Comparison of ENCODE assay signal across 8 cellular contexts in genomic region chr1:110136911-110137310, GRCh38. TPM values are rescaled to one million over a fixed set of nuclear protein-coding genes. Genes with fewer than 3 reads are reported as not detected.
DNase-seq lines count a peak whose midpoint lies in the region; TF ChIP-seq lines count a peak whose summit lies in the region.
"Had no signal": no experiment of that assay in that cellular context is flagged by ENCODE, and none has a peak within 500 bp of the region (broad histone marks: within the 10 kb centered on the region; RNA-seq: fewer than 3 reads in every experiment).

No MANE protein-coding gene starts in this region.

- H3K27me3 Mint-ChIP-seq in progenitor cell of endocrine pancreas = peaks cover 59% of the 10 kb centered on the region

- H3K9me3 Mint-ChIP-seq in progenitor cell of endocrine pancreas (ENCODE audit: low read depth) = peaks cover 4% of the 10 kb centered on the region

- TF ChIP-seq CTCF in progenitor cell of endocrine pancreas (IDR thresholded peaks at IDR 0.05; ENCODE audit: unreplicated experiment) = no peak

- H3K4me3 Mint-ChIP-seq in progenitor cell of endocrine pancreas (ENCODE audit: low read depth) = no peak overlapping the region

- CTCF ChIA-PET in HEK293T (lab: Yijun Ruan, JAX) = no interaction called here

- H3K4me1 Mint-ChIP-seq in progenitor cell of endocrine pancreas (ENCODE audit: low read depth) = peaks cover 4% of the 10 kb centered on the region

- POLR2A ChIA-PET in HEK293T (lab: Yijun Ruan, JAX) = no interaction called here

- no peak overlapping the region for H3K27ac Mint-ChIP-seq in progenitor cell of endocrine pancreas

- H3K36me3 Mint-ChIP-seq in progenitor cell of endocrine pancreas (ENCODE audit: insufficient read depth) = peaks cover 1% of the 10 kb centered on the region

- peak; percentile 29 for DNase-seq in M059J (ENCODE audit: low read depth)
- DNase-seq in NCI-H345 treated with DMSO at 0.1 percent for 48 hours (lab: John Stamatoyannopoulos, UW; ENCODE audit: unreplicated experiment) = peak; percentile 84
- peak; percentile 99 for DNase-seq in cerebellar cortex (ENCODE audit: low spot score)
- peak; percentile 16 for DNase-seq in progenitor cell of endocrine pancreas (ENCODE audit: low spot score, unreplicated experiment)
- DNase-seq in erythroblast (lab: John Stamatoyannopoulos, UW) = no peak
- DNase-seq in HEK293T (ENCODE audit: extremely low spot score) = no peak
- DNase-seq in 8988T = no peak

- no peak for TF ChIP-seq POLR2A in erythroblast (IDR thresholded peaks at IDR 0.05; ENCODE audit: low read length)

TF ChIP-seq in HEK293T, 16 proteins besides CTCF, POLR2A, EP300 and RAD21:
- TF ChIP-seq L3MBTL2 (conservative IDR thresholded peaks at IDR 0.05) (no peak), LEF1 (IDR thresholded peaks at IDR 0.05; ENCODE audit: borderline replicate concordance) (no peak), BHLHE40 (IDR thresholded peaks at IDR 0.05; ENCODE audit: borderline replicate concordance) (no peak), PKNOX1 (IDR thresholded peaks at IDR 0.05) (no peak), CTBP1 (IDR thresholded peaks at IDR 0.05; ENCODE audit: borderline replicate concordance) (no peak)
TF ChIP-seq in HEK293T: peak in this region for 0.

RNA-seq across cellular contexts. Expression of gene SLC6A17, which starts 13.4 kb away (rescaled TPM):
- total RNA-seq in M059J (2014; rRNA removed; shearing (Covaris generic)) = 0.12 and 0.59 TPM in 2 replicates
- total RNA-seq in progenitor cell of endocrine pancreas = 0.11 TPM in 1 of 2 replicates, not detected in the other

RNA-seq across cellular contexts. Expression of gene UBL4B, which starts 24.7 kb away (rescaled TPM):
- not detected in 2 replicates for total RNA-seq in M059J (2014; rRNA removed; shearing (Covaris generic))
- 0.20 TPM in 1 of 2 replicates, not detected in the other for total RNA-seq in progenitor cell of endocrine pancreas
- total RNA-seq: LHCN-M2 had no signal

Comparison
In these comparisons a context has a peak if more than half of its experiments do, and no peak if none do; other contexts are left out.
1. DNase-seq: peak in M059J (single experiment), NCI-H345 treated with DMSO at 0.1 percent for 48 hours (single experiment), cerebellar cortex (single experiment) and progenitor cell of endocrine pancreas (single experiment); none in erythroblast (0 of 2), HEK293T (single experiment) and 8988T (single experiment).